Comparison of ENCODE assay signal across 1 cellular context in the genomic region with DNA sequence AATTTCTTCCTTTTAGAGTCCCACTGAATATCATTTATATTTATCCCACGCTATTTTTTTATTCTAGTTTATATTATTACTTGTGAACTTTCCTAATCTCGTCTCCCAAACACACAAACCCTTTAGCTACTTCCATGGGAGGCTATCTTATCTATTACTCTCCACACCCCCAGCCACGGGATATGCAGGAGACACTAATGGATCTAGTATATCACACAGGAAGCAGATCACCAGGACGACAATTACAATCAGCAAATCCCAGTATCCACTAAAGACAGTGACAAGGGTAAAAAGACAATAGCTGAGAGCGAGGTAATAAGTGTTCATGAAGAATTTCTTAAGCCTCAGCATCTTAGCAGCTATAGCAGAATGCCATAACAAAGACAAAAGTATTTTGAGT.
TF ChIP-seq lines count a peak whose summit lies in the region.

No MANE protein-coding gene starts in this region.

TF ChIP-seq in K562, 482 proteins besides CTCF, POLR2A, EP300 and RAD21 (continued from another document and continues in another):
- TF ChIP-seq SMC3 (conservative IDR thresholded peaks at IDR 0.05; ENCODE audit: insufficient read depth, low read depth, low read length) (no peak), TCF3 (CRISPR knock-in tag; IDR thresholded peaks at IDR 0.05) (peak; percentile 88), GTF2E2 (tag; IDR thresholded peaks at IDR 0.05) (no peak), FOSL1 (tag; conservative IDR thresholded peaks at IDR 0.05) (peak; percentile 28; the same call in 1 of the 2 replicates), MEF2A (IDR thresholded peaks at IDR 0.05; ENCODE audit: control insufficient read depth, low read depth, low read length) (no peak), GATAD2A (IDR thresholded peaks at IDR 0.05) (no peak), BACH1 (tag; IDR thresholded peaks at IDR 0.05) (no peak), LEF1 (IDR thresholded peaks at IDR 0.05) (peak; percentile 64), BHLHE40 (IDR thresholded peaks at IDR 0.05; ENCODE audit: low read length) (peak; percentile 66; the same call in 1 of the 2 replicates), POLR3G (IDR thresholded peaks at IDR 0.05; ENCODE audit: extremely low read depth, insufficient read length, insufficient replicate concordance) (no peak), ZKSCAN1 (IDR thresholded peaks at IDR 0.05; ENCODE audit: low read depth, low read length) (no peak), CREM (IDR thresholded peaks at IDR 0.05; ENCODE audit: low read depth) (0 out of 2 replicates have a peak, but pooled peaks have one; percentile 26), MAZ (CRISPR knock-in tag; conservative IDR thresholded peaks at IDR 0.05 in 1 of 2, IDR thresholded peaks at IDR 0.05 in 1 of 2) (no peak), POLR2B (IDR thresholded peaks at IDR 0.05; ENCODE audit: low read depth, partially characterized antibody) (no peak), MAFF (IDR thresholded peaks at IDR 0.05; ENCODE audit: low read length) (peak; percentile 6; the same call in 1 of the 2 replicates), RFX7 (CRISPR knock-in tag; IDR thresholded peaks at IDR 0.05) (no peak), HNRNPH1 (optimal IDR thresholded peaks at IDR 0.05; ENCODE audit: low read depth, low read length) (no peak), FOXJ2 (tag; IDR thresholded peaks at IDR 0.05) (no peak; the same call in 1 of the 2 replicates), LCOR (CRISPR knock-in tag; IDR thresholded peaks at IDR 0.05) (no peak), RFX1 (IDR thresholded peaks at IDR 0.05) (peak; percentile 51), NCOA4 (IDR thresholded peaks at IDR 0.05; ENCODE audit: partially characterized antibody) (no peak), FOXJ3 (CRISPR knock-in tag; IDR thresholded peaks at IDR 0.05) (no peak), HOXB6 (CRISPR knock-in tag; IDR thresholded peaks at IDR 0.05; ENCODE audit: borderline replicate concordance) (no peak), TOE1 (IDR thresholded peaks at IDR 0.05; ENCODE audit: borderline replicate concordance) (no peak), TOE1 (CRISPR knock-in tag; IDR thresholded peaks at IDR 0.05; ENCODE audit: borderline replicate concordance, low read depth) (no peak), RNF2 (IDR thresholded peaks at IDR 0.05) (no peak), GABPB2 (CRISPR knock-in tag; conservative IDR thresholded peaks at IDR 0.05) (no peak), SOX6 (IDR thresholded peaks at IDR 0.05) (peak; percentile 96), CBFB (CRISPR knock-in tag; IDR thresholded peaks at IDR 0.05) (no peak), SMARCC2 (IDR thresholded peaks at IDR 0.05; ENCODE audit: low read depth) (peak; percentile 52; the same call in 1 of the 2 replicates), MCM2 (IDR thresholded peaks at IDR 0.05; ENCODE audit: low read depth) (no peak), SREBF1 (IDR thresholded peaks at IDR 0.05; ENCODE audit: borderline replicate concordance, low read depth, low read length) (no peak), NFE2L1 (tag; IDR thresholded peaks at IDR 0.05; ENCODE audit: borderline replicate concordance, low read depth) (no peak), E2F3 (CRISPR knock-in tag; IDR thresholded peaks at IDR 0.05) (no peak), L3MBTL2 (IDR thresholded peaks at IDR 0.05) (0 out of 2 replicates have a peak, but pooled peaks have one; percentile 11), TAL1 (IDR thresholded peaks at IDR 0.05) (peak; percentile 91), ETV1 (tag; conservative IDR thresholded peaks at IDR 0.05; ENCODE audit: low read depth) (peak; percentile 66), RUNX1 (IDR thresholded peaks at IDR 0.05; ENCODE audit: low read depth) (no peak), ERF (CRISPR knock-in tag; IDR thresholded peaks at IDR 0.05) (no peak), ZNF586 (CRISPR knock-in tag; conservative IDR thresholded peaks at IDR 0.05) (no peak), SAFB2 (IDR thresholded peaks at IDR 0.05; ENCODE audit: borderline replicate concordance, low read depth, low read length, severe bottlenecking) (no peak), BRD4 (IDR thresholded peaks at IDR 0.05) (no peak), KHSRP (IDR thresholded peaks at IDR 0.05) (no peak), TEAD4 (IDR thresholded peaks at IDR 0.05; ENCODE audit: low read length) (peak; percentile 92), TEAD4 (CRISPR knock-in tag; IDR thresholded peaks at IDR 0.05; ENCODE audit: borderline replicate concordance) (no peak), KAT2B (IDR thresholded peaks at IDR 0.05; ENCODE audit: low read depth, low read length) (no peak), TCFL5 (CRISPR knock-in tag; conservative IDR thresholded peaks at IDR 0.05) (no peak), JUND (IDR thresholded peaks at IDR 0.05; ENCODE audit: borderline replicate concordance, low read depth, low read length) (peak; percentile 41; the same call in 1 of the 2 replicates), JUND (tag; IDR thresholded peaks at IDR 0.05; ENCODE audit: borderline replicate concordance, low read depth, low read length) (no peak), ZNF785 (CRISPR knock-in tag; IDR thresholded peaks at IDR 0.05) (no peak), NR2F6 (CRISPR knock-in tag; IDR thresholded peaks at IDR 0.05) (no peak), CBX2 (IDR thresholded peaks at IDR 0.05; ENCODE audit: insufficient read depth, low read length, poor library complexity, severe bottlenecking) (no peak), POLR2AphosphoS2 (IDR thresholded peaks at IDR 0.05; ENCODE audit: low read length) (no peak), ILK (tag; IDR thresholded peaks at IDR 0.05; ENCODE audit: borderline replicate concordance, low read depth) (no peak), ZC3H8 (IDR thresholded peaks at IDR 0.05) (no peak), MCM3 (IDR thresholded peaks at IDR 0.05) (no peak), SIN3A (IDR thresholded peaks at IDR 0.05; ENCODE audit: borderline replicate concordance in 2 of 2, control insufficient read depth in 1 of 2, low read depth in 2 of 2, low read length in 2 of 2) (no peak), CAMTA2 (CRISPR knock-in tag; conservative IDR thresholded peaks at IDR 0.05) (no peak), DACH1 (IDR thresholded peaks at IDR 0.05; ENCODE audit: partially characterized antibody) (peak; percentile 65), CEBPB (tag; IDR thresholded peaks at IDR 0.05) (no peak), MTA1 (IDR thresholded peaks at IDR 0.05; ENCODE audit: borderline replicate concordance) (no peak), HEY1 (CRISPR knock-in tag; IDR thresholded peaks at IDR 0.05; ENCODE audit: borderline replicate concordance) (no peak), FOXP1 (CRISPR knock-in tag; IDR thresholded peaks at IDR 0.05) (no peak), ZNF274 (IDR thresholded peaks at IDR 0.05; ENCODE audit: borderline replicate concordance, low read depth, low read length) (no peak), TBL1XR1 (IDR thresholded peaks at IDR 0.05; ENCODE audit: low read length in 2 of 2) (peak in 1 of 2 experiments; percentile 80; a peak in 2 of 4 replicates)
- TF ChIP-seq, protein P1, sequence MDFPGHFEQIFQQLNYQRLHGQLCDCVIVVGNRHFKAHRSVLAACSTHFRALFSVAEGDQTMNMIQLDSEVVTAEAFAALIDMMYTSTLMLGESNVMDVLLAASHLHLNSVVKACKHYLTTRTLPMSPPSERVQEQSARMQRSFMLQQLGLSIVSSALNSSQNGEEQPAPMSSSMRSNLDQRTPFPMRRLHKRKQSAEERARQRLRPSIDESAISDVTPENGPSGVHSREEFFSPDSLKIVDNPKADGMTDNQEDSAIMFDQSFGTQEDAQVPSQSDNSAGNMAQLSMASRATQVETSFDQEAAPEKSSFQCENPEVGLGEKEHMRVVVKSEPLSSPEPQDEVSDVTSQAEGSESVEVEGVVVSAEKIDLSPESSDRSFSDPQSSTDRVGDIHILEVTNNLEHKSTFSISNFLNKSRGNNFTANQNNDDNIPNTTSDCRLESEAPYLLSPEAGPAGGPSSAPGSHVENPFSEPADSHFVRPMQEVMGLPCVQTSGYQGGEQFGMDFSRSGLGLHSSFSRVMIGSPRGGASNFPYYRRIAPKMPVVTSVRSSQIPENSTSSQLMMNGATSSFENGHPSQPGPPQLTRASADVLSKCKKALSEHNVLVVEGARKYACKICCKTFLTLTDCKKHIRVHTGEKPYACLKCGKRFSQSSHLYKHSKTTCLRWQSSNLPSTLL (IDR thresholded peaks at IDR 0.05), result no peak
- TF ChIP-seq, protein P2, sequence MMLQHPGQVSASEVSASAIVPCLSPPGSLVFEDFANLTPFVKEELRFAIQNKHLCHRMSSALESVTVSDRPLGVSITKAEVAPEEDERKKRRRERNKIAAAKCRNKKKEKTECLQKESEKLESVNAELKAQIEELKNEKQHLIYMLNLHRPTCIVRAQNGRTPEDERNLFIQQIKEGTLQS (IDR thresholded peaks at IDR 0.05), result no peak
- TF ChIP-seq, protein P2 (CRISPR knock-in tag; conservative IDR thresholded peaks at IDR 0.05), result no peak
- TF ChIP-seq, protein P3, sequence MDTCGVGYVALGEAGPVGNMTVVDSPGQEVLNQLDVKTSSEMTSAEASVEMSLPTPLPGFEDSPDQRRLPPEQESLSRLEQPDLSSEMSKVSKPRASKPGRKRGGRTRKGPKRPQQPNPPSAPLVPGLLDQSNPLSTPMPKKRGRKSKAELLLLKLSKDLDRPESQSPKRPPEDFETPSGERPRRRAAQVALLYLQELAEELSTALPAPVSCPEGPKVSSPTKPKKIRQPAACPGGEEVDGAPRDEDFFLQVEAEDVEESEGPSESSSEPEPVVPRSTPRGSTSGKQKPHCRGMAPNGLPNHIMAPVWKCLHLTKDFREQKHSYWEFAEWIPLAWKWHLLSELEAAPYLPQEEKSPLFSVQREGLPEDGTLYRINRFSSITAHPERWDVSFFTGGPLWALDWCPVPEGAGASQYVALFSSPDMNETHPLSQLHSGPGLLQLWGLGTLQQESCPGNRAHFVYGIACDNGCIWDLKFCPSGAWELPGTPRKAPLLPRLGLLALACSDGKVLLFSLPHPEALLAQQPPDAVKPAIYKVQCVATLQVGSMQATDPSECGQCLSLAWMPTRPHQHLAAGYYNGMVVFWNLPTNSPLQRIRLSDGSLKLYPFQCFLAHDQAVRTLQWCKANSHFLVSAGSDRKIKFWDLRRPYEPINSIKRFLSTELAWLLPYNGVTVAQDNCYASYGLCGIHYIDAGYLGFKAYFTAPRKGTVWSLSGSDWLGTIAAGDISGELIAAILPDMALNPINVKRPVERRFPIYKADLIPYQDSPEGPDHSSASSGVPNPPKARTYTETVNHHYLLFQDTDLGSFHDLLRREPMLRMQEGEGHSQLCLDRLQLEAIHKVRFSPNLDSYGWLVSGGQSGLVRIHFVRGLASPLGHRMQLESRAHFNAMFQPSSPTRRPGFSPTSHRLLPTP (IDR thresholded peaks at IDR 0.05; ENCODE audit: borderline replicate concordance, extremely low read depth, insufficient read length), result no peak
- TF ChIP-seq, protein P4, sequence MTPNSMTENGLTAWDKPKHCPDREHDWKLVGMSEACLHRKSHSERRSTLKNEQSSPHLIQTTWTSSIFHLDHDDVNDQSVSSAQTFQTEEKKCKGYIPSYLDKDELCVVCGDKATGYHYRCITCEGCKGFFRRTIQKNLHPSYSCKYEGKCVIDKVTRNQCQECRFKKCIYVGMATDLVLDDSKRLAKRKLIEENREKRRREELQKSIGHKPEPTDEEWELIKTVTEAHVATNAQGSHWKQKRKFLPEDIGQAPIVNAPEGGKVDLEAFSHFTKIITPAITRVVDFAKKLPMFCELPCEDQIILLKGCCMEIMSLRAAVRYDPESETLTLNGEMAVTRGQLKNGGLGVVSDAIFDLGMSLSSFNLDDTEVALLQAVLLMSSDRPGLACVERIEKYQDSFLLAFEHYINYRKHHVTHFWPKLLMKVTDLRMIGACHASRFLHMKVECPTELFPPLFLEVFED (CRISPR knock-in tag; conservative IDR thresholded peaks at IDR 0.05), result no peak
- TF ChIP-seq, protein P5, sequence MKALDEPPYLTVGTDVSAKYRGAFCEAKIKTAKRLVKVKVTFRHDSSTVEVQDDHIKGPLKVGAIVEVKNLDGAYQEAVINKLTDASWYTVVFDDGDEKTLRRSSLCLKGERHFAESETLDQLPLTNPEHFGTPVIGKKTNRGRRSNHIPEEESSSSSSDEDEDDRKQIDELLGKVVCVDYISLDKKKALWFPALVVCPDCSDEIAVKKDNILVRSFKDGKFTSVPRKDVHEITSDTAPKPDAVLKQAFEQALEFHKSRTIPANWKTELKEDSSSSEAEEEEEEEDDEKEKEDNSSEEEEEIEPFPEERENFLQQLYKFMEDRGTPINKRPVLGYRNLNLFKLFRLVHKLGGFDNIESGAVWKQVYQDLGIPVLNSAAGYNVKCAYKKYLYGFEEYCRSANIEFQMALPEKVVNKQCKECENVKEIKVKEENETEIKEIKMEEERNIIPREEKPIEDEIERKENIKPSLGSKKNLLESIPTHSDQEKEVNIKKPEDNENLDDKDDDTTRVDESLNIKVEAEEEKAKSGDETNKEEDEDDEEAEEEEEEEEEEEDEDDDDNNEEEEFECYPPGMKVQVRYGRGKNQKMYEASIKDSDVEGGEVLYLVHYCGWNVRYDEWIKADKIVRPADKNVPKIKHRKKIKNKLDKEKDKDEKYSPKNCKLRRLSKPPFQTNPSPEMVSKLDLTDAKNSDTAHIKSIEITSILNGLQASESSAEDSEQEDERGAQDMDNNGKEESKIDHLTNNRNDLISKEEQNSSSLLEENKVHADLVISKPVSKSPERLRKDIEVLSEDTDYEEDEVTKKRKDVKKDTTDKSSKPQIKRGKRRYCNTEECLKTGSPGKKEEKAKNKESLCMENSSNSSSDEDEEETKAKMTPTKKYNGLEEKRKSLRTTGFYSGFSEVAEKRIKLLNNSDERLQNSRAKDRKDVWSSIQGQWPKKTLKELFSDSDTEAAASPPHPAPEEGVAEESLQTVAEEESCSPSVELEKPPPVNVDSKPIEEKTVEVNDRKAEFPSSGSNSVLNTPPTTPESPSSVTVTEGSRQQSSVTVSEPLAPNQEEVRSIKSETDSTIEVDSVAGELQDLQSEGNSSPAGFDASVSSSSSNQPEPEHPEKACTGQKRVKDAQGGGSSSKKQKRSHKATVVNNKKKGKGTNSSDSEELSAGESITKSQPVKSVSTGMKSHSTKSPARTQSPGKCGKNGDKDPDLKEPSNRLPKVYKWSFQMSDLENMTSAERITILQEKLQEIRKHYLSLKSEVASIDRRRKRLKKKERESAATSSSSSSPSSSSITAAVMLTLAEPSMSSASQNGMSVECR (CRISPR knock-in tag; IDR thresholded peaks at IDR 0.05), result no peak
- TF ChIP-seq, protein P6, sequence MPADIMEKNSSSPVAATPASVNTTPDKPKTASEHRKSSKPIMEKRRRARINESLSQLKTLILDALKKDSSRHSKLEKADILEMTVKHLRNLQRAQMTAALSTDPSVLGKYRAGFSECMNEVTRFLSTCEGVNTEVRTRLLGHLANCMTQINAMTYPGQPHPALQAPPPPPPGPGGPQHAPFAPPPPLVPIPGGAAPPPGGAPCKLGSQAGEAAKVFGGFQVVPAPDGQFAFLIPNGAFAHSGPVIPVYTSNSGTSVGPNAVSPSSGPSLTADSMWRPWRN (IDR thresholded peaks at IDR 0.05; ENCODE audit: low read depth), result peak; percentile 47; the same call in 1 of the 2 replicates
